15 cellular contexts compared by ENCODE assay signal in the genomic region with DNA sequence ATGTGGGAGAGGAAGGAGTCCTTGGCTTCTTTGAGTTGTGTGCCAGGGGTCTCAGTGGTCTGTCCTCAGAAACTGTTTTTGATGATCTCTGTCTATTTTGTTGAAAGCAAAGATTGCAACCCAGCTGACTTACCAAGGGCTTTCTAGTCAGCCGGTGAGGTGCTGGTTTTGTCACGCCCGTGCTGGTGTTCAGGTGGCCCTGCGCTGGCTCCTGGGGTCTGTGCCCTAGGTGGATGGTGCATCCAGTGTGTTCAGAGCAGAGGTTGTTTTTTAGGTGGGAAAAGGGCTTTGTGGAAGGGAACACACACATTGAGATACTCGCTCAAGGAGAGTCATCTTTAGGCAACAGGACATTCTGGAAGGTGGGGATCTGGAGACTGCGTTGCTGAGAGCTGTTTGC.
"Had no signal": no experiment of that assay in that cellular context is flagged by ENCODE, and none has a peak within 500 bp of the region (broad histone marks: within the 10 kb centered on the region; RNA-seq: fewer than 3 reads in every experiment).

No MANE protein-coding gene starts in this region.

- H3K9me3 ChIP-seq: lower lobe of right lung, thoracic aorta, upper lobe of left lung had no signal

- H3K27me3 Mint-ChIP-seq: activated CD4-positive, alpha-beta memory T cell treated with anti-CD3 and anti-CD28 coated beads for 36 hours; naive thymus-derived CD4-positive, alpha-beta T cell had no signal

- H3K4me3 Mint-ChIP-seq: activated CD4-positive, alpha-beta memory T cell treated with anti-CD3 and anti-CD28 coated beads for 36 hours; naive thymus-derived CD4-positive, alpha-beta T cell; neural progenitor cell had no signal

- DNase-seq: activated CD4-positive, alpha-beta memory T cell treated with anti-CD3 and anti-CD28 coated beads for 36 hours; activated CD4-positive, alpha-beta T cell treated with anti-CD3 and anti-CD28 coated beads for 48 hours; activated naive CD4-positive, alpha-beta T cell treated with Interleukin-2 at 50 U/mL for 16 hours; amygdala; lower lobe of right lung; naive thymus-derived CD4-positive, alpha-beta T cell; stimulated activated CD4-positive, alpha-beta T cell treated with anti-CD3 and anti-CD28 coated beads, Interleukin-2, amount 100 ng/mL, for 48 hours; stimulated activated CD8-positive, alpha-beta memory T cell treated with anti-CD3 and anti-CD28 coated beads, Interleukin-4, amount 100 ng/mL, for 48 hours; stimulated activated naive CD4-positive, alpha-beta T cell; T-helper 1 cell; T-helper 9 cell; upper lobe of left lung had no signal

- H3K9me3 Mint-ChIP-seq: activated CD4-positive, alpha-beta memory T cell treated with anti-CD3 and anti-CD28 coated beads for 36 hours; neural progenitor cell had no signal

- ATAC-seq: left lobe of liver; lower lobe of right lung; naive thymus-derived CD4-positive, alpha-beta T cell had no signal
